Comparison of ENCODE assay signal across 8 cellular contexts in the genomic region with DNA sequence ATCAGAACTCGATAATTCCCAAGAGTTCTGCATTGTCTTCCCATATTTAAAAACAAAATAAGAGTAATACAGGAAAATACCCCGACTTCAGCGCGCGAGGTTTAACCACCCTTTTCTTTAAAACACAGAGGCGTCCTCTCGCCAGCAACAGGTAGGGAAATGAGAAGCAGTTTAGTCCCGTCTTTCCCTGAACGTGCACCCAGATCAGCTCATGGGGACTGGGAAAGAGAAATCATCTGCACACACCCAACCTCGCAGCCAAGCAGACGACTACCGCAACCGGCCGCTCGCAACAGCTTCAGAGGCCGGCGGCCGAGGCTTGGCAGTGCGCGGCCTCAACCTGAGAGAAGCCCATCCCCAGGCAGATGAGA. TPM values are rescaled to one million over a fixed set of nuclear protein-coding genes. Genes with fewer than 3 reads are reported as not detected.
DNase-seq lines count a peak whose midpoint lies in the region; ATAC-seq, FAIRE-seq and TF ChIP-seq lines count a peak whose summit lies in the region.

No MANE protein-coding gene starts in this region.

- no peak for TF ChIP-seq CTCF in BJ (IDR thresholded peaks at IDR 0.05; ENCODE audit: insufficient read depth, low read depth, low read length)
- no peak for TF ChIP-seq CTCF in GM12878 (IDR thresholded peaks at IDR 0.05 in 2 of 3, conservative IDR thresholded peaks at IDR 0.05 in 1 of 3; ENCODE audit: control insufficient read depth in 2 of 3, extremely low read depth in 1 of 3, insufficient read depth in 1 of 3, low read depth in 3 of 3, low read length in 3 of 3)
- no peak for TF ChIP-seq CTCF in lower leg skin (IDR thresholded peaks at IDR 0.05)
- TF ChIP-seq CTCF in type B pancreatic cell (conservative IDR thresholded peaks at IDR 0.05), result no peak

- peaks cover 52% of the 10 kb centered on the region for H3K79me2 ChIP-seq in GM12878 (ENCODE audit: control insufficient read depth, insufficient read depth, low read length)

- peaks cover 32% of the 10 kb centered on the region for H3K4me1 ChIP-seq in HUES64 (ENCODE audit: insufficient read depth, low read length)
- H3K4me1 ChIP-seq in GM12878 (ENCODE audit: control insufficient read depth, insufficient read depth, low read length), result 0 out of 2 replicates have a peak, but pooled peaks cover 3% of the 10 kb centered on the region

- RAD21 ChIA-PET in GM12878 (lab: Charles Lee; ENCODE audit: unreplicated experiment), result no interaction called here

- TF ChIP-seq POLR2A in GM12878 (IDR thresholded peaks at IDR 0.05; ENCODE audit: low read depth, low read length) (no peak), lower leg skin (IDR thresholded peaks at IDR 0.05) (no peak)

- TF ChIP-seq RAD21 in GM12878 (IDR thresholded peaks at IDR 0.05; ENCODE audit: insufficient read depth, low read depth, low read length), result no peak

- intact Hi-C loops in GM12878 (cut with micrococcal nuclease; ENCODE audit: unreplicated experiment), result loop anchor here (5.0 to 10.0 kb wide), 3 partner anchors 190 to 228 kb away; a partner anchor contains a TSS
- intact Hi-C loops in lower leg skin (cut with DNase I; ENCODE audit: low total_unique reads), result no loop called here

- H3K4me3 Mint-ChIP-seq in type B pancreatic cell, result peak overlapping the region; percentile 99

- H3K27me3 ChIP-seq in BJ (ENCODE audit: control insufficient read depth, insufficient read depth, low read length) (no peaks in the 10 kb centered on the region), HUES64 (ENCODE audit: insufficient read depth, low read length) (no peaks in the 10 kb centered on the region), GM12878 (replicated peaks in 1 of 2; ENCODE audit: control insufficient read depth in 2 of 2, insufficient read depth in 2 of 2, low read length in 1 of 2) (no peaks in the 10 kb centered on the region)

- H3K27ac ChIP-seq in HUES64 (ENCODE audit: low read depth, low read length), result peak overlapping the region; percentile 99
- peak overlapping the region; percentile 92 for H3K27ac ChIP-seq in GM12878 (ENCODE audit: control insufficient read depth, insufficient read depth)

- in situ Hi-C loops in GM12878 (cut with MboI), result no loop called here

- peak overlapping the region; percentile 97 for H3K27ac Mint-ChIP-seq in type B pancreatic cell

- H3K9me3 Mint-ChIP-seq in type B pancreatic cell, result no peaks in the 10 kb centered on the region

- no peak for TF ChIP-seq EP300 in GM12878 (IDR thresholded peaks at IDR 0.05; ENCODE audit: borderline replicate concordance in 1 of 2, control insufficient read depth in 1 of 2, low read depth in 2 of 2, low read length in 2 of 2)

- H2AFZ ChIP-seq in GM12878 (ENCODE audit: control insufficient read depth, low read depth, low read length), result peak overlapping the region; percentile 49

- WGBS in HUES64, result under 1% methylated on average over 17 of the region's 20 CpGs
- WGBS in GM12878 (ENCODE audit: insufficient coverage, insufficient replicate concordance, low lambda C conversion rate, missing lambda C conversion rate), result under 1% methylated on average over 20 of the region's 20 CpGs
- WGBS in lower leg skin, 2 donors, result 0 to 1% methylated on average over 14 to 15 of the region's 20 CpGs

- POLR2A ChIA-PET in BJ (lab: Charles Lee) (no interaction called here), GM12878 (lab: Charles Lee) (interaction anchor here (0.9 to 1.7 kb wide), 2 partner anchors 225 to 257 kb away, joined by 3 to 5 read pairs; a partner anchor contains a TSS)

- H3K27me3 Mint-ChIP-seq in type B pancreatic cell, result no peaks in the 10 kb centered on the region

- ATAC-seq in GM12878 (no peak), GM21723 (IDR thresholded peaks at IDR 0.05; ENCODE audit: unreplicated experiment) (no peak)

- BruUV-seq in GM12878 (replicated peaks; lab: Mats Ljungman, UMichigan), result no TSS peak

- H3K4me2 ChIP-seq in GM12878 (ENCODE audit: control insufficient read depth, insufficient read depth), result 0 out of 2 replicates have a peak overlapping the region, but pooled peaks have one; percentile 72

- H3K36me3 Mint-ChIP-seq in type B pancreatic cell, result peaks cover 8% of the 10 kb centered on the region

- no peaks in the 10 kb centered on the region for H3K9me3 ChIP-seq in HUES64 (ENCODE audit: insufficient read depth, low read depth, low read length)
- no peaks in the 10 kb centered on the region for H3K9me3 ChIP-seq in GM12878 (replicated peaks; ENCODE audit: control insufficient read depth, insufficient read depth, low read length)

- CTCF ChIA-PET in BJ (lab: Yijun Ruan, JAX), result no interaction called here
- CTCF ChIA-PET in GM12878 (lab: Yijun Ruan, JAX), result no interaction called here

- no peak for FAIRE-seq in GM12878 (lab: Jason Lieb, UNC)

- H3K9ac ChIP-seq in HUES64 (ENCODE audit: low read depth, low read length) (peak overlapping the region; percentile 95), GM12878 (ENCODE audit: control insufficient read depth, insufficient read depth, low read length) (peak overlapping the region; percentile 87)

- H4K20me1 ChIP-seq in GM12878 (ENCODE audit: control insufficient read depth, insufficient read depth), result no peaks in the 10 kb centered on the region

- peaks cover 22% of the 10 kb centered on the region for H3K4me1 Mint-ChIP-seq in type B pancreatic cell (ENCODE audit: unreplicated experiment)

- DNase-seq in BJ (ENCODE audit: low read depth) (no peak), GM12878 (ENCODE audit: low read depth, low spot score) (no peak), lower leg skin (ENCODE audit: low spot score in 2 of 2) (no peak), type B pancreatic cell (ENCODE audit: extremely low spot score, unreplicated experiment) (no peak), cortex of kidney (lab: John Stamatoyannopoulos, UW) (no peak), NK-92 (lab: John Stamatoyannopoulos, UW; ENCODE audit: unreplicated experiment) (no peak)

- SMC1A ChIA-PET in GM12878 (lab: Charles Lee; ENCODE audit: uncharacterized antibody, unreplicated experiment), result no interaction called here

- H3K36me3 ChIP-seq in BJ (ENCODE audit: control insufficient read depth, insufficient read depth, low read length) (no peaks in the 10 kb centered on the region), HUES64 (ENCODE audit: insufficient read depth, low read length) (peaks cover 25% of the 10 kb centered on the region), GM12878 (ENCODE audit: control insufficient read depth in 2 of 2, insufficient read depth in 2 of 2, low read length in 1 of 2) (no peaks in the 10 kb centered on the region)

- H3K4me3 ChIP-seq in BJ (ENCODE audit: low read depth, low read length), result peak overlapping the region; percentile 99
- peak overlapping the region; percentile 100 for H3K4me3 ChIP-seq in HUES64 (ENCODE audit: low read length)
- H3K4me3 ChIP-seq in GM12878, result peak overlapping the region; percentile 89
- H3K4me3 ChIP-seq in lower leg skin (ENCODE audit: low read depth, poor library complexity, severe bottlenecking), result peak overlapping the region; percentile 97

TF ChIP-seq in GM12878, 131 proteins besides CTCF, POLR2A, EP300 and RAD21 (continues in another document):
- TF ChIP-seq ZSCAN29 (IDR thresholded peaks at IDR 0.05), result no peak

RNA-seq across cellular contexts. Expression of a gene that starts 0.7 kb away (rescaled TPM):
- polyA plus RNA-seq in BJ (2011; rRNA removed) (23.4 and 59.1 TPM in 2 replicates), GM12878 (2011; rRNA removed) (28.9 and 49.9 TPM in 2 replicates), GM12878 (2014; fragmentation: Illumina TruSeq; extraction: Trizol) (23.6 and 28.8 TPM in 2 replicates), GM12878 (2014; fragmentation: Nextera tagmentation; extraction: Ambion mirVana) (10 to 100 TPM in 1 of 2 experiments, 1 to 10 TPM in 1; 9.7 to 11.5 TPM), GM12878 (2014; rRNA removed) (17.1 and 20.2 TPM in 2 replicates), GM12878 (2016; fragmentation: Nextera tagmentation; extraction: Ambion mirVana) (10 to 100 TPM; 22.9 to 23.2 TPM)
- 41.3 and 46.5 TPM in 2 replicates for polyA minus RNA-seq in BJ (2011; rRNA and poly(A)+ RNA removed)
- 15.3 TPM for polyA plus RNA-seq in HUES64 (2013, experiment 1 of 2)
- polyA plus RNA-seq in HUES64 (2013, experiment 2 of 2), result 18.0 TPM
- total RNA-seq in GM12878 (2013; cell fraction: nucleolus; rRNA removed), result 383 and 399 TPM in 2 replicates
- total RNA-seq in GM12878 (2014; rRNA removed) (27.3 and 33.0 TPM in 2 replicates), GM12878 (2014; rRNA removed; fragmentation: Illumina TruSeq; extraction: Trizol) (36.8 and 38.8 TPM in 2 replicates), GM12878 (2021) (33.1 and 33.8 TPM in 2 replicates), lower leg skin (10 to 100 TPM; 26.0 to 39.8 (median 33.1) TPM), type B pancreatic cell (ENCODE audit: low replicate concordance) (37.2 and 50.5 TPM in 2 replicates)
- 11.6 TPM for polyA plus RNA-seq in GM12878 (2011; ENCODE audit: low read depth)
- 8.3 and 11.2 TPM in 2 replicates for polyA plus RNA-seq in GM12878 (2011; cell fraction: cytosol; rRNA removed)
- polyA plus RNA-seq in GM12878 (2011; cell fraction: nucleus; rRNA removed), result 30.8 and 37.9 TPM in 2 replicates
- polyA plus RNA-seq in GM12878 (2012), result 20.6 and 25.6 TPM in 2 replicates
- polyA minus RNA-seq in GM12878 (2011; rRNA and poly(A)+ RNA removed), result 34.9 and 35.0 TPM in 2 replicates
- 13.1 and 14.6 TPM in 2 replicates for polyA minus RNA-seq in GM12878 (2011; cell fraction: cytosol; rRNA and poly(A)+ RNA removed)
- polyA minus RNA-seq in GM12878 (2011; cell fraction: nucleus; rRNA and poly(A)+ RNA removed), result 36.0 and 68.3 TPM in 2 replicates

RNA-seq across cellular contexts. Expression of a gene that starts 34.9 kb away (rescaled TPM):
- polyA plus RNA-seq in BJ (2011; rRNA removed) (9.7 and 10.5 TPM in 2 replicates), GM12878 (2011; rRNA removed) (not detected in 2 replicates), GM12878 (2014; fragmentation: Illumina TruSeq; extraction: Trizol) (0.01 TPM in 1 of 2 replicates, not detected in the other), GM12878 (2014; fragmentation: Nextera tagmentation; extraction: Ambion mirVana) (under 1 TPM in 1 of 2 experiments, not detected in 1; 0.02 TPM), GM12878 (2014; rRNA removed) (not detected in 2 replicates), GM12878 (2016; fragmentation: Nextera tagmentation; extraction: Ambion mirVana) (not detected)
- polyA minus RNA-seq in BJ (2011; rRNA and poly(A)+ RNA removed), result 12.3 and 14.8 TPM in 2 replicates
- not detected for polyA plus RNA-seq in HUES64 (2013, experiment 1 of 2)
- not detected for polyA plus RNA-seq in HUES64 (2013, experiment 2 of 2)
- total RNA-seq in GM12878 (2013; cell fraction: nucleolus; rRNA removed), result not detected in 2 replicates
- total RNA-seq in GM12878 (2014; rRNA removed) (0.05 TPM in 1 of 2 replicates, not detected in the other), GM12878 (2014; rRNA removed; fragmentation: Illumina TruSeq; extraction: Trizol) (not detected in 2 replicates), GM12878 (2021) (not detected in 2 replicates), lower leg skin (under 1 TPM in 1 of 4 donors, not detected in 3; 0.52 TPM), type B pancreatic cell (ENCODE audit: low replicate concordance) (0.14 TPM in 1 of 2 replicates, not detected in the other)
- not detected for polyA plus RNA-seq in GM12878 (2011; ENCODE audit: low read depth)
- polyA plus RNA-seq in GM12878 (2011; cell fraction: cytosol; rRNA removed), result not detected in 2 replicates
- polyA plus RNA-seq in GM12878 (2011; cell fraction: nucleus; rRNA removed), result 0.01 TPM in 1 of 2 replicates, not detected in the other
- polyA plus RNA-seq in GM12878 (2012), result not detected in 2 replicates
- not detected in 2 replicates for polyA minus RNA-seq in GM12878 (2011; rRNA and poly(A)+ RNA removed)
- polyA minus RNA-seq in GM12878 (2011; cell fraction: cytosol; rRNA and poly(A)+ RNA removed), result 0.42 and 0.53 TPM in 2 replicates
- polyA minus RNA-seq in GM12878 (2011; cell fraction: nucleus; rRNA and poly(A)+ RNA removed), result under 0.01 TPM in 1 of 2 replicates, not detected in the other
